ENCODE assay signal across 8 cellular contexts in genomic region chr16:8797364-8798173, GRCh38. TPM values are rescaled to one million over a fixed set of nuclear protein-coding genes. Genes with fewer than 3 reads are reported as not detected.
A peak's percentile ranks its signal among the peaks of the same experiment; 100 is the strongest.
DNase-seq lines count a peak whose midpoint lies in the region; ATAC-seq and TF ChIP-seq lines count a peak whose summit lies in the region.

TSS of gene PMM2 (plus strand) at chr16:8797839. CDS start at chr16:8797883, 44 bp downstream.
TSS of gene TMEM186 (minus strand) at chr16:8797639. CDS start at chr16:8797614, 25 bp downstream.

- ATAC-seq in GM19324 (IDR thresholded peaks at IDR 0.05; ENCODE audit: low FRiP score, unreplicated experiment): peak; percentile 95
- ATAC-seq in HG03460 (IDR thresholded peaks at IDR 0.05; ENCODE audit: unreplicated experiment): peak; percentile 90

- H3K9ac ChIP-seq in BLaER1 (peak within 1 kb of the TSS; percentile 95), colonic mucosa (ENCODE audit: low read depth in 2 of 2, low read length in 2 of 2) (peak within 1 kb of the TSS; percentile 77 to 93)

- H3K27ac ChIP-seq in BLaER1: peak within 1 kb of the TSS; percentile 93
- peak within 1 kb of the TSS; percentile 77 for H3K27ac ChIP-seq in colonic mucosa

- H3K4me2 ChIP-seq in BLaER1: peak within 1 kb of the TSS; percentile 99

- TF ChIP-seq CTCF in colonic mucosa (IDR thresholded peaks at IDR 0.05): no peak

- peaks cover 49% of the 10 kb centered on the region for H4K20me1 ChIP-seq in BLaER1

- DNase-seq in NCI-H524 treated with DMSO at 0.1 percent for 48 hours (lab: John Stamatoyannopoulos, UW) (peak; percentile 92), colonic mucosa (peak; percentile 99), kidney tubule cell (ENCODE audit: low spot score) (peak; percentile 97)
- DNase-seq in activated CD4-positive, alpha-beta T cell treated with anti-CD3 and anti-CD28 coated beads for 4 hours: peak; percentile 94 to 95
- peak; percentile 84 for DNase-seq in stimulated activated CD4-positive, alpha-beta T cell treated with anti-CD3 and anti-CD28 coated beads, Interleukin-1b, Interleukin-23, amount 100 ng/mL, for 1 hour (ENCODE audit: low read depth in 2 of 2)

- H3K27me3 ChIP-seq in BLaER1 (no peaks in the 10 kb centered on the region), colonic mucosa (no peaks in the 10 kb centered on the region)

- H3K36me3 ChIP-seq in BLaER1 (peaks cover 49% of the 10 kb centered on the region), colonic mucosa (peaks cover 6% of the 10 kb centered on the region)

- H3K4me3 ChIP-seq in BLaER1 (peak within 1 kb of the TSS; percentile 98), colonic mucosa (peak within 1 kb of the TSS; percentile 90)

- intact Hi-C loops in colonic mucosa (cut with DNase I): loop anchor here (5.0 kb wide), 2 partner anchors 85 to 230 kb away; partner anchors contain the start of gene LITAFD

- peaks cover 46% of the 10 kb centered on the region for H3K4me1 ChIP-seq in BLaER1
- H3K4me1 ChIP-seq in colonic mucosa: peaks cover 14% of the 10 kb centered on the region

- H3K9me3 ChIP-seq in BLaER1 (no peaks in the 10 kb centered on the region), colonic mucosa (no peaks in the 10 kb centered on the region)

RNA-seq across cellular contexts. Expression of gene PMM2, which starts in this region (rescaled TPM):
- total RNA-seq in colonic mucosa: 10 to 100 TPM; 60.7 to 88.1 TPM

RNA-seq across cellular contexts. Expression of gene TMEM186, which starts in this region (rescaled TPM):
- 10 to 100 TPM; 11.9 to 20.3 TPM for total RNA-seq in colonic mucosa

Comparison
In these comparisons a context has a peak if more than half of its experiments do, and no peak if none do; other contexts are left out.
1. Peak in every context shown above with its lines: DNase-seq, ATAC-seq, H3K4me3 ChIP-seq and H3K27ac ChIP-seq.